8 cellular contexts compared by ENCODE assay signal in the genomic region with DNA sequence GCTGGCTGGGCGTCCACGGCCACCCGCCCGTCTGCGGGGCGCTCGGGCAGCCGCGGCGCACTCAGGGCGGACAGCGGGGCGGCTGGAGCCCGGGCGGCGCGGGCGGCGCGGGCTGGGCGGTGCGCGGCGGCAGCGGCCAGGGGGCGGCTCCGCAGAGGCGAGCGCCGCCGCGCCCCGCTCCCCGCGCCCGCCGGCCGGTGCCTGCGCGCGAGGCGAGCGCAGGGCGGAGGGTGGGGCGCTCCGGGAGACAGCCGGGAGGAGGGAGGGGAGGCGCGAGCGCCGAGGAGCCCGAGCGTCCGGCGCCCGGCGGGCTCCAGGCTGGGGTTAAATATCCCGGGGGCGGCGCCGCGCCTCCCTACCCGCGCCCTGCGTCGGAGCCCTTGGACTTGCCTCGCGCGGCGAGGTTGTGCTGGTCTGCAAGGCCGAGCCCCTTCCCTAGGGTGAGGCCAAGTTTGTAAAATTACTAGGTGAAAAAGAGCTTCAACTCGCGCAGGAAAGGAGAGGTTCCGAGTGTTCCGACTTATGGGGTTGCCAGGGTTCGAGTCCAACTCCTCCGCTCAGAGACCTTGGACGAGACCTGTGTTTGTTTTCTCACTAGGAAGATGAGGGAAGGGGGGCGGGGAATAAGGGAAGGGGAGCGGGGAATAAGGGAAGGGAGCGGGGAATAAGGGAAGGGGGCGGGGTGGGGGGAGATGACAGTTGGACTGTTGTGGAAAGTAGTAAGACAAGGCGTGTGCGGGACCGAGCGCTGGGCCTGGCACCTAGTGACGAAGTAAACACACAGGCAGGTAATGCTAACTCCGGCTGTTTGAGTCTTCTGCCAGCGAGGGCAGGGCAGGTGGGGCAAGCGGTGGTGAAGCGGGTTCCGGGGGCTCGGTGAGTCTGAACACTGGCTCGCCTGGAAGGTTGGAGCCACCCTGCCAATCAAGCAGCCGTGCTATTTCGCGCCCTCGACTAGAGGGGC. TPM values are rescaled to one million over a fixed set of nuclear protein-coding genes. Genes with fewer than 3 reads are reported as not detected.
A peak's percentile ranks its signal among the peaks of the same experiment; 100 is the strongest.
DNase-seq lines count a peak whose midpoint lies in the region; ATAC-seq and TF ChIP-seq lines count a peak whose summit lies in the region.

A gene (minus strand): TSS at position 301 of the 964 bp plus-strand sequence. CDS start 311 bp downstream, outside the sequence.

- H3K9me3 ChIP-seq in muscle layer of duodenum (ENCODE audit: control insufficient read depth in 1 of 2, low read length in 2 of 2): no peaks in the 10 kb centered on the region

- no peak within 1 kb of the TSS for H3K27ac Mint-ChIP-seq in endothelial cell (ENCODE audit: unreplicated experiment)

- TF ChIP-seq CTCF in GM12864 (IDR thresholded peaks at IDR 0.05; ENCODE audit: low read depth, low read length, missing control alignments) (no peak), endothelial cell (IDR thresholded peaks at IDR 0.05; ENCODE audit: unreplicated experiment) (no peak)

- peaks cover 9% of the 10 kb centered on the region for H3K27me3 Mint-ChIP-seq in endothelial cell (ENCODE audit: unreplicated experiment)

- no peak for ATAC-seq in GM21786 (IDR thresholded peaks at IDR 0.05; ENCODE audit: unreplicated experiment)

- H3K36me3 ChIP-seq in muscle layer of duodenum (ENCODE audit: control insufficient read depth in 1 of 2, insufficient read depth in 2 of 2, low read length in 2 of 2): no peaks in the 10 kb centered on the region

- H3K4me3 Mint-ChIP-seq in endothelial cell (ENCODE audit: unreplicated experiment): peak within 1 kb of the TSS; percentile 88

- H3K9me3 Mint-ChIP-seq in endothelial cell (ENCODE audit: unreplicated experiment): no peaks in the 10 kb centered on the region

- H3K4me3 ChIP-seq in GM12864 (ENCODE audit: low read depth, low read length) (peak within 1 kb of the TSS; percentile 38), muscle layer of duodenum (ENCODE audit: low read depth in 1 of 2, low read length in 2 of 2) (peak within 1 kb of the TSS; percentile 49 to 70)

- H3K27me3 ChIP-seq in muscle layer of duodenum (ENCODE audit: low read depth, low read length): peaks cover 8% of the 10 kb centered on the region

- H3K4me1 Mint-ChIP-seq in endothelial cell (ENCODE audit: unreplicated experiment): peaks cover 24% of the 10 kb centered on the region

- H3K36me3 Mint-ChIP-seq in endothelial cell (ENCODE audit: low read depth, unreplicated experiment): no peaks in the 10 kb centered on the region

- H3K27ac ChIP-seq in muscle layer of duodenum (ENCODE audit: low read length): no peak within 1 kb of the TSS

- DNase-seq in GM12864 (ENCODE audit: low read depth) (no peak), NCI-H526 (lab: John Stamatoyannopoulos, UW) (peak; percentile 57 to 73), endothelial cell (ENCODE audit: low spot score) (peak; percentile 24), NOMO-1 treated with dmso at 0.1 percent for 144 hours (lab: John Stamatoyannopoulos, UW; ENCODE audit: unreplicated experiment) (no peak), NCI-H1048 (lab: John Stamatoyannopoulos, UW) (no peak)
- no peak for DNase-seq in activated CD4-positive, alpha-beta T cell treated with anti-CD3 and anti-CD28 coated beads for 4 hours

- H3K4me1 ChIP-seq in muscle layer of duodenum (ENCODE audit: control insufficient read depth in 1 of 2, insufficient read depth in 2 of 2, low read length in 2 of 2): peaks cover 0 to 25% of the 10 kb centered on the region in 2 donors

RNA-seq across cellular contexts. Expression of the gene that starts here (rescaled TPM):
- total RNA-seq in endothelial cell (ENCODE audit: unreplicated experiment): 0.77 TPM

Comparison
In these comparisons a context has a peak if more than half of its experiments do, and no peak if none do; other contexts are left out.
1. Peak in DNase-seq in endothelial cell; RNA of the gene not detected or under 1 TPM.
2. DNase-seq: peak in NCI-H526 (2 of 2); none in GM12864 (single experiment), NOMO-1 treated with dmso at 0.1 percent for 144 hours (single experiment), activated CD4-positive, alpha-beta T cell treated with anti-CD3 and anti-CD28 coated beads for 4 hours (0 of 2) and NCI-H1048 (single experiment).